6 cellular contexts compared by ENCODE assay signal in genomic region chr5:113974976-113975375, GRCh38.
"Had no signal": no experiment of that assay in that cellular context is flagged by ENCODE, and none has a peak within 500 bp of the region (broad histone marks: within the 10 kb centered on the region; RNA-seq: fewer than 3 reads in every experiment).

No MANE protein-coding gene starts in this region.

- H3K27ac ChIP-seq: GM23248 had no signal

- DNase-seq: GM23248, GOT3, H7, H9, HCEC 1CT, HFFc6 had no signal
